ENCODE assay signal across 8 cellular contexts in genomic region chr14:49853572-49854375, GRCh38. TPM values are rescaled to one million over a fixed set of nuclear protein-coding genes. Genes with fewer than 3 reads are reported as not detected.
DNase-seq lines count a peak whose midpoint lies in the region; ATAC-seq, FAIRE-seq and TF ChIP-seq lines count a peak whose summit lies in the region.

No MANE protein-coding gene starts in this region.

- H3K4me1 Mint-ChIP-seq in H9, result peaks cover 10 to 13% of the 10 kb centered on the region in 2 experiments

- no peaks in the 10 kb centered on the region for H3K23me2 ChIP-seq in H9 (ENCODE audit: insufficient read length, low read depth, low read length, poor library complexity, severe bottlenecking)

- no peak overlapping the region for H2BK12ac ChIP-seq in H9 (ENCODE audit: insufficient read length, low read depth, low read length)

- H2AK5ac ChIP-seq in H9 (ENCODE audit: insufficient read length, low read length), result no peak overlapping the region

- H3K4me1 ChIP-seq in H9 (ENCODE audit: insufficient read depth, low read length), result no peaks in the 10 kb centered on the region
- H3K4me1 ChIP-seq in left lung, result peaks cover 0 to 42% of the 10 kb centered on the region in 2 donors

- no peak overlapping the region for H3K4me2 ChIP-seq in H9 (ENCODE audit: insufficient read depth, insufficient read length, low read length)

- intact Hi-C loops in left lung (cut with DNase I), result no loop called here

- H3K4me3 ChIP-seq in left lung, result peak overlapping the region; percentile 81 to 87

- DNase-seq in COLO829 (ENCODE audit: low spot score) (peak; percentile 87), H9 (peak; percentile 90), NCI-H345 (lab: John Stamatoyannopoulos, UW) (peak; percentile 86), cerebellum (ENCODE audit: low spot score) (peak; percentile 74), left lung (peak; percentile 72 to 88), HTR-8/SVneo (ENCODE audit: insufficient read length, low spot score) (no peak)
- DNase-seq in activated CD4-positive, CD25-positive, alpha-beta regulatory T cell treated with anti-CD3 and anti-CD28 coated beads, Interleukin-2, amount 50 U/mL, for 72 hours, result peak; percentile 60
- DNase-seq in stimulated activated CD4-positive, alpha-beta T cell treated with anti-CD3 and anti-CD28 coated beads, Interleukin-1b, Interleukin-23, amount 100 ng/mL, for 4 hours (ENCODE audit: low read depth in 2 of 2), result peak; percentile 40 to 64

- no peak overlapping the region for H4K8ac ChIP-seq in H9 (replicated peaks; ENCODE audit: insufficient read length, low read depth, low read length)

- H3K9ac ChIP-seq in H9 (ENCODE audit: extremely low read depth, insufficient read length, low read length), result no peak overlapping the region

- ATAC-seq in left lung, result peak; percentile 84

- H3K27ac ChIP-seq in H9 (ENCODE audit: insufficient read length, low read depth, low read length) (no peak overlapping the region), left lung (peak overlapping the region in 1 of 2 donors; percentile 92)

- no peaks in the 10 kb centered on the region for H3K27me3 ChIP-seq in H9 (ENCODE audit: insufficient read depth, low read length)
- no peaks in the 10 kb centered on the region for H3K27me3 ChIP-seq in left lung

- H4K91ac ChIP-seq in H9 (ENCODE audit: insufficient read length, low read depth, low read length), result no peak overlapping the region

- H3K4ac ChIP-seq in H9 (ENCODE audit: low read depth, low read length), result no peak overlapping the region

- H2BK20ac ChIP-seq in H9 (ENCODE audit: low read depth, low read length, poor library complexity, severe bottlenecking), result no peak overlapping the region

- H3K79me1 ChIP-seq in H9 (ENCODE audit: insufficient read depth, low read depth, low read length, poor library complexity, severe bottlenecking), result no peaks in the 10 kb centered on the region

- no CpG with 5 or more reads among the region's 27 CpGs for WGBS in H9 (ENCODE audit: extremely low coverage, insufficient read length, low lambda C conversion rate)

- H4K20me1 ChIP-seq in H9 (ENCODE audit: control insufficient read depth, insufficient read depth, insufficient read length), result no peaks in the 10 kb centered on the region

- TF ChIP-seq CTCF in H9 (conservative IDR thresholded peaks at IDR 0.05) (peak; percentile 90), left lung (IDR thresholded peaks at IDR 0.05) (peak; percentile 76 to 79)

- no peak overlapping the region for H3K23ac ChIP-seq in H9 (ENCODE audit: insufficient read length, low read depth, low read length)

- peaks cover 4% of the 10 kb centered on the region; the same call in 1 of the 2 replicates for H3K79me2 ChIP-seq in H9 (ENCODE audit: insufficient read depth, low read length)

- H2BK15ac ChIP-seq in H9 (ENCODE audit: low read depth, low read length), result no peak overlapping the region

- H3K36me3 ChIP-seq in left lung, result peaks cover 0 to 23% of the 10 kb centered on the region in 2 donors

- H3K36me3 Mint-ChIP-seq in H9 (ENCODE audit: insufficient read depth in 1 of 3, low read depth in 3 of 3), result peaks cover 11 to 21% (median 17%) of the 10 kb centered on the region in 3 experiments

- H3K9me3 Mint-ChIP-seq in H9, result no peaks in the 10 kb centered on the region; a peak in 2 of 5 replicates

- no peak overlapping the region for H3K14ac ChIP-seq in H9 (ENCODE audit: insufficient read depth, low read length)

- no peak overlapping the region for H3K56ac ChIP-seq in H9 (ENCODE audit: insufficient read length, low read depth, low read length)

- no peak overlapping the region for H2AFZ ChIP-seq in H9 (ENCODE audit: low read length)

- no peak overlapping the region for H3K27ac Mint-ChIP-seq in H9

- H2BK5ac ChIP-seq in H9 (ENCODE audit: insufficient read length, low read length), result no peak overlapping the region

- no peak for FAIRE-seq in HTR-8/SVneo (lab: Jason Lieb, UNC)

- no peak overlapping the region for H2BK120ac ChIP-seq in H9 (ENCODE audit: low read depth, low read length, poor library complexity, severe bottlenecking)

- H3K4me3 Mint-ChIP-seq in H9, result peak overlapping the region; percentile 97 to 98; a peak in 4 of 5 replicates

- peaks cover 4% of the 10 kb centered on the region; the same call in 1 of the 2 replicates for H3K27me3 Mint-ChIP-seq in H9 (ENCODE audit: low read depth)

- no peak overlapping the region for H3T11ph ChIP-seq in H9 (ENCODE audit: low read length)

- H4K5ac ChIP-seq in H9 (ENCODE audit: insufficient read length, low read depth, low read length), result no peak overlapping the region

- H3K18ac ChIP-seq in H9 (ENCODE audit: insufficient read length, low read depth, low read length), result no peak overlapping the region

- no peaks in the 10 kb centered on the region for H3K9me3 ChIP-seq in H9 (ENCODE audit: control insufficient read depth, low read depth, low read length)
- H3K9me3 ChIP-seq in left lung, result no peaks in the 10 kb centered on the region

RNA-seq across cellular contexts. Expression of gene NEMF, which starts 1.2 kb away (rescaled TPM):
- total RNA-seq in H9 (2021), result 54.3 and 57.4 TPM in 2 replicates
- 120 TPM for total RNA-seq in cerebellum
- 10 to 100 TPM; 48.1 to 62.1 TPM for total RNA-seq in left lung

RNA-seq across cellular contexts. Expression of gene ARF6, which starts 39.1 kb away (rescaled TPM):
- total RNA-seq in H9 (2021) (49.2 and 51.0 TPM in 2 replicates), cerebellum (37.3 TPM), left lung (10 to 100 TPM; 73.6 to 89.0 TPM)
